In genomic region chr19:38362076-38362945, GRCh38 we compare ENCODE assay signal across 8 cellular contexts. TPM values are rescaled to one million over a fixed set of nuclear protein-coding genes. Genes with fewer than 3 reads are reported as not detected.
DNase-seq lines count a peak whose midpoint lies in the region; ATAC-seq, FAIRE-seq and TF ChIP-seq lines count a peak whose summit lies in the region.

No MANE protein-coding gene starts in this region.

- H4K8ac ChIP-seq in H1 (ENCODE audit: extremely low read depth, insufficient read depth, low read length) = peak overlapping the region; percentile 85

- 4% methylated on average over 63 of the region's 68 CpGs; no CpG with 5 or more reads in 1 of the 2 experiments for WGBS in H1 (ENCODE audit: extremely low coverage in 1 of 2, insufficient coverage in 1 of 2, insufficient read length in 1 of 2, insufficient replicate concordance in 2 of 2, low coverage in 1 of 2, low lambda C conversion rate in 2 of 2, missing lambda C conversion rate in 1 of 2), 2 experiments
- 2 to 3% methylated on average over 50 to 52 of the region's 68 CpGs for WGBS in mesodermal cell (ENCODE audit: insufficient coverage in 2 of 2), 2 experiments

- peak overlapping the region in 3 of 4 experiments; percentile 26 to 42 (median 33); a peak in 3 of 7 replicates for H3K9ac ChIP-seq in H1 (replicated peaks in 1 of 4; ENCODE audit: extremely low read depth in 1 of 4, low read depth in 3 of 4, low read length in 3 of 4)

- H3K4me1 Mint-ChIP-seq in CD8-positive, alpha-beta memory T cell = peaks cover 8 to 22% (median 13%) of the 10 kb centered on the region in 3 donors
- H3K4me1 Mint-ChIP-seq in activated CD4-positive, alpha-beta memory T cell treated with anti-CD3 and anti-CD28 coated beads, Interleukin-2, amount 10 ng/mL, durations not matched to agents 7 days and 5 days = peaks cover 19% of the 10 kb centered on the region

- H3K23ac ChIP-seq in H1 (ENCODE audit: insufficient read length) = no peak overlapping the region

- no peak overlapping the region for H3K14ac ChIP-seq in H1 (ENCODE audit: insufficient read length)

- H3K79me2 ChIP-seq in H1 (ENCODE audit: control insufficient read depth in 1 of 2, insufficient read depth in 2 of 2, low read length in 2 of 2) = no peaks in the 10 kb centered on the region

- peak overlapping the region; percentile 79 for H2BK120ac ChIP-seq in H1 (replicated peaks; ENCODE audit: low read depth, low read length)

- ATAC-seq in GM21786 (IDR thresholded peaks at IDR 0.05; ENCODE audit: unreplicated experiment) = no peak

- no peak overlapping the region for H2AFZ ChIP-seq in H1 (ENCODE audit: low read length)

- H3K36me3 Mint-ChIP-seq in CD8-positive, alpha-beta memory T cell = no peaks in the 10 kb centered on the region
- no peaks in the 10 kb centered on the region for H3K36me3 Mint-ChIP-seq in activated CD4-positive, alpha-beta memory T cell treated with anti-CD3 and anti-CD28 coated beads, Interleukin-2, amount 10 ng/mL, durations not matched to agents 7 days and 5 days (ENCODE audit: low read depth)

- FAIRE-seq in H1 (lab: Jason Lieb, UNC) = peak; percentile 39

- H2BK12ac ChIP-seq in H1 (ENCODE audit: low read depth, low read length) = peak overlapping the region; percentile 29; the same call in 1 of the 2 replicates

- H4K20me1 ChIP-seq in H1 (replicated peaks in 1 of 2; ENCODE audit: control insufficient read depth in 1 of 2, insufficient read depth in 2 of 2, low read length in 2 of 2) = peaks cover 0 to 2% of the 10 kb centered on the region in 2 experiments

- no peak for TF ChIP-seq EP300 in H1 (IDR thresholded peaks at IDR 0.05; ENCODE audit: borderline replicate concordance in 1 of 2, low read depth in 2 of 2, low read length in 2 of 2)

- H3K27ac ChIP-seq in CD8-positive, alpha-beta memory T cell (ENCODE audit: low read depth, low read length) = no peak overlapping the region
- H3K27ac ChIP-seq in HEK293 (ENCODE audit: extremely low read depth, low read depth, low read length) (peak overlapping the region; percentile 58), H1 (ENCODE audit: low read depth, low read length) (no peak overlapping the region; the same call in 1 of the 2 replicates), mesodermal cell (ENCODE audit: low read depth, low read length, severe bottlenecking) (no peak overlapping the region)

- H3K4me2 ChIP-seq in H1 (ENCODE audit: insufficient read depth in 1 of 2, low read depth in 2 of 2, low read length in 2 of 2) = peak overlapping the region; percentile 71 to 76

- H2AK5ac ChIP-seq in H1 (ENCODE audit: low read depth, low read length) = no peak overlapping the region

- H4K91ac ChIP-seq in H1 (replicated peaks; ENCODE audit: insufficient read length, low read length) = no peak overlapping the region

- H2BK20ac ChIP-seq in H1 (ENCODE audit: low read length) = no peak overlapping the region

- peak overlapping the region; percentile 95; the same call in 1 of the 2 replicates for H3K18ac ChIP-seq in H1 (ENCODE audit: extremely low read depth, low read length)

- no peaks in the 10 kb centered on the region for H3K9me3 ChIP-seq in CD8-positive, alpha-beta memory T cell (ENCODE audit: low read length)
- no peaks in the 10 kb centered on the region for H3K9me3 ChIP-seq in HEK293 (ENCODE audit: control insufficient read depth, insufficient read depth, low read depth, low read length)
- peaks cover 3 to 9% of the 10 kb centered on the region in 2 experiments; a peak in 2 of 4 replicates for H3K9me3 ChIP-seq in H1 (ENCODE audit: insufficient read depth in 2 of 2, low read depth in 1 of 2, low read length in 1 of 2)
- H3K9me3 ChIP-seq in mesodermal cell (ENCODE audit: control insufficient read depth, low read length) = no peaks in the 10 kb centered on the region

- no peaks in the 10 kb centered on the region for H3K79me1 ChIP-seq in H1 (ENCODE audit: low read depth, low read length)

- no peaks in the 10 kb centered on the region for H3K9me3 Mint-ChIP-seq in CD8-positive, alpha-beta memory T cell
- no peaks in the 10 kb centered on the region for H3K9me3 Mint-ChIP-seq in activated CD4-positive, alpha-beta memory T cell treated with anti-CD3 and anti-CD28 coated beads, Interleukin-2, amount 10 ng/mL, durations not matched to agents 7 days and 5 days

- H3K27ac Mint-ChIP-seq in CD8-positive, alpha-beta memory T cell = peak overlapping the region in 4 of 8 donors; percentile 10 to 82 (median 36)
- peak overlapping the region; percentile 80 for H3K27ac Mint-ChIP-seq in activated CD4-positive, alpha-beta memory T cell treated with anti-CD3 and anti-CD28 coated beads, Interleukin-2, amount 10 ng/mL, durations not matched to agents 7 days and 5 days

- H3K27me3 Mint-ChIP-seq in CD8-positive, alpha-beta memory T cell = peaks cover 5 to 7% of the 10 kb centered on the region in 2 donors
- peaks cover 35% of the 10 kb centered on the region for H3K27me3 Mint-ChIP-seq in activated CD4-positive, alpha-beta memory T cell treated with anti-CD3 and anti-CD28 coated beads, Interleukin-2, amount 10 ng/mL, durations not matched to agents 7 days and 5 days

- CTCF ChIA-PET in CD8-positive, alpha-beta memory T cell (lab: Charles Lee) = interaction anchor here (2.0 kb wide), 1 partner anchor 27 kb away, joined by 7 read pairs; the partner anchor contains the start of gene CATSPERG
- CTCF ChIA-PET in HEK293 (lab: Yijun Ruan, JAX) = interaction anchor here (0.6 to 1.4 kb wide), 8 partner anchors 12 to 1855 kb away, joined by 3 to 5 read pairs (median 4); partner anchors contain the start of genes CATSPERG, FAM98C and PSMD8
- CTCF ChIA-PET in activated CD4-positive, alpha-beta memory T cell treated with anti-CD3 and anti-CD28 coated beads, Interleukin-2, amount 10 ng/mL, durations not matched to agents 7 days and 5 days (lab: Charles Lee) = interaction anchor here (0.7 to 1.1 kb wide), 2 partner anchors 26 to 1202 kb away, joined by 4 read pairs; partner anchors contain the start of gene CATSPERG
- CTCF ChIA-PET in H1 (lab: Charles Lee; ENCODE audit: partially characterized antibody) = interaction anchor here (0.6 to 2.4 kb wide), 6 partner anchors 11 to 126 kb away, joined by 3 to 14 read pairs (median 4); partner anchors contain the start of gene C19orf33

- peak overlapping the region; percentile 66 for H3K4me3 ChIP-seq in CD8-positive, alpha-beta memory T cell (ENCODE audit: low read length)
- H3K4me3 ChIP-seq in HEK293 (ENCODE audit: low read depth, low read length) = peak overlapping the region; percentile 55
- peak overlapping the region; percentile 56 to 70 (median 60) for H3K4me3 ChIP-seq in H1 (ENCODE audit: extremely low read depth in 1 of 4, insufficient read depth in 2 of 4, low read depth in 3 of 4, low read length in 4 of 4)
- peak overlapping the region; percentile 63 for H3K4me3 ChIP-seq in mesodermal cell (ENCODE audit: extremely low read depth, insufficient read depth, low read length, poor library complexity, severe bottlenecking)

- H3K56ac ChIP-seq in H1 (replicated peaks; ENCODE audit: insufficient read length, low read depth, low read length) = peak overlapping the region; percentile 46

- TF ChIP-seq POLR2A in H1 (IDR thresholded peaks at IDR 0.05; ENCODE audit: control extremely low read depth in 1 of 2, low read depth in 2 of 2, low read length in 2 of 2) = peak in 1 of 2 experiments; percentile 62; a peak in 2 of 3 replicates

- H3K4me3 Mint-ChIP-seq in CD8-positive, alpha-beta memory T cell = peak overlapping the region; percentile 69 to 93 (median 84)
- H3K4me3 Mint-ChIP-seq in activated CD4-positive, alpha-beta memory T cell treated with anti-CD3 and anti-CD28 coated beads, Interleukin-2, amount 10 ng/mL, durations not matched to agents 7 days and 5 days = peak overlapping the region; percentile 84

- TF ChIP-seq CTCF in HEK293 (tag by site-specific recombination; IDR thresholded peaks at IDR 0.05) (no peak; the same call in 1 of the 2 replicates), H1 (IDR thresholded peaks at IDR 0.05; ENCODE audit: control extremely low read depth in 1 of 3, insufficient read depth in 1 of 3, low read depth in 1 of 3, low read length in 3 of 3) (no peak)

- H2BK15ac ChIP-seq in H1 (ENCODE audit: low read length) = no peak overlapping the region

- peak overlapping the region; percentile 92 for H4K5ac ChIP-seq in H1 (ENCODE audit: insufficient read length, low read depth, low read length)

- peaks cover 8% of the 10 kb centered on the region; the same call in 1 of the 2 replicates for H3K23me2 ChIP-seq in H1 (ENCODE audit: low read depth, low read length)

- peak overlapping the region; percentile 89 for H2BK5ac ChIP-seq in H1 (ENCODE audit: low read depth, low read length)

- H3K4me1 ChIP-seq in CD8-positive, alpha-beta memory T cell (ENCODE audit: insufficient read depth, low read length) = peaks cover 12% of the 10 kb centered on the region
- H3K4me1 ChIP-seq in HEK293 (ENCODE audit: control insufficient read depth, insufficient read depth, low read length) = peaks cover 10% of the 10 kb centered on the region
- peaks cover 0 to 5% (median 2%) of the 10 kb centered on the region in 4 experiments; a peak in 3 of 7 replicates for H3K4me1 ChIP-seq in H1 (replicated peaks in 1 of 4; ENCODE audit: control insufficient read depth in 3 of 4, insufficient read depth in 4 of 4, low read length in 3 of 4)
- H3K4me1 ChIP-seq in mesodermal cell (ENCODE audit: control insufficient read depth, insufficient read depth, low read length, poor library complexity, severe bottlenecking) = no peaks in the 10 kb centered on the region

- no peaks in the 10 kb centered on the region for H3K36me3 ChIP-seq in CD8-positive, alpha-beta memory T cell (ENCODE audit: insufficient read depth, low read length)
- H3K36me3 ChIP-seq in HEK293 (ENCODE audit: control insufficient read depth in 2 of 2, insufficient read depth in 1 of 2, low read length in 2 of 2) = no peaks in the 10 kb centered on the region; a peak in 1 of 3 replicates
- H3K36me3 ChIP-seq in H1 (ENCODE audit: control insufficient read depth in 2 of 4, insufficient read depth in 4 of 4, low read length in 3 of 4) = no peaks in the 10 kb centered on the region
- H3K36me3 ChIP-seq in mesodermal cell (ENCODE audit: control insufficient read depth, insufficient read depth, low read length) = no peaks in the 10 kb centered on the region

- H3K27me3 ChIP-seq in CD8-positive, alpha-beta memory T cell (ENCODE audit: insufficient read depth, low read length, poor library complexity, severe bottlenecking) = no peaks in the 10 kb centered on the region
- peaks cover 4 to 25% (median 19%) of the 10 kb centered on the region in 4 experiments for H3K27me3 ChIP-seq in H1 (replicated peaks in 1 of 4; ENCODE audit: control insufficient read depth in 3 of 4, extremely low read depth in 1 of 4, insufficient read depth in 3 of 4, low read length in 3 of 4)

- H3K4ac ChIP-seq in H1 (replicated peaks; ENCODE audit: insufficient read length, low read depth, low read length) = no peak overlapping the region

- TF ChIP-seq RAD21 in H1 (IDR thresholded peaks at IDR 0.05 in 1 of 2, conservative IDR thresholded peaks at IDR 0.05 in 1 of 2; ENCODE audit: low read depth in 2 of 2, low read length in 2 of 2) = no peak

- peak; percentile 43 to 76 (median 50) for DNase-seq in CD8-positive, alpha-beta memory T cell
- DNase-seq in NCI-H524 (lab: John Stamatoyannopoulos, UW) (peak; percentile 44 to 74), H1 (ENCODE audit: low read depth in 1 of 2, low spot score in 2 of 2) (peak; percentile 71 to 99)
- DNase-seq in activated CD4-positive, alpha-beta memory T cell treated with anti-CD3 and anti-CD28 coated beads, Interleukin-2, amount 10 ng/mL, durations not matched to agents 7 days and 5 days = peak; percentile 93
- peak; percentile 77 to 91 for DNase-seq in stimulated activated CD8-positive, alpha-beta memory T cell treated with anti-CD3 and anti-CD28 coated beads, Interleukin-2, amount 100 ng/mL, for 48 hours (ENCODE audit: low read depth in 2 of 2)

- POLR2A ChIA-PET in CD8-positive, alpha-beta memory T cell (lab: Charles Lee) = interaction anchor here (1.0 to 2.3 kb wide), 4 partner anchors 11 to 34 kb away, joined by 3 to 11 read pairs (median 6); partner anchors contain the start of genes GGN and PSMD8
- POLR2A ChIA-PET in HEK293 (lab: Yijun Ruan, JAX) (interaction anchor here (0.6 to 2.8 kb wide), 15 partner anchors 9 to 1040 kb away, joined by 3 to 49 read pairs (median 5); partner anchors contain the start of genes EIF3K, FAM98C, GGN and KCNK6), H1 (lab: Charles Lee; ENCODE audit: partially characterized antibody) (interaction anchor here (0.7 to 2.8 kb wide), 8 partner anchors 10 to 58 kb away, joined by 3 to 9 read pairs (median 4); partner anchors contain the start of genes C19orf33 and PSMD8)
- POLR2A ChIA-PET in activated CD4-positive, alpha-beta memory T cell treated with anti-CD3 and anti-CD28 coated beads, Interleukin-2, amount 10 ng/mL, durations not matched to agents 7 days and 5 days (lab: Charles Lee) = interaction anchor here (1.2 to 2.0 kb wide), 4 partner anchors 12 to 34 kb away, joined by 3 to 17 read pairs (median 6); partner anchors contain the start of genes CATSPERG, GGN and PSMD8

RNA-seq across cellular contexts. Expression of gene PSMD8, which starts 12.1 kb away (rescaled TPM):
- 100 to 1,000 TPM; 256 to 267 TPM for total RNA-seq in CD8-positive, alpha-beta memory T cell
- polyA plus RNA-seq in CD8-positive, alpha-beta memory T cell = 180 TPM
- 100 to 1,000 TPM; 167 to 178 TPM for total RNA-seq in activated CD4-positive, alpha-beta memory T cell treated with anti-CD3 and anti-CD28 coated beads, Interleukin-2, amount 10 ng/mL, durations not matched to agents 7 days and 5 days
- total RNA-seq in H1 (2021; fragmentation: NEBNext Ultra II Directional; extraction: Animal tissue kit (Norgen Biotek cat#: 25700)) = 170 and 183 TPM in 2 replicates
- polyA plus RNA-seq in H1 (2011; rRNA removed) = 410 and 486 TPM in 2 replicates
- 380 TPM for polyA plus RNA-seq in H1 (2011; cell fraction: cytosol; rRNA removed)
- polyA plus RNA-seq in H1 (2011; cell fraction: nucleus; rRNA removed) = 266 TPM
- 152 to 242 TPM (median 222 TPM) in 4 replicates for polyA plus RNA-seq in H1 (2012, experiment 1 of 2)
- polyA plus RNA-seq in H1 (2012, experiment 2 of 2) = 239 TPM
- 138 TPM for polyA plus RNA-seq in H1 (2013, experiment 1 of 2)
- polyA plus RNA-seq in H1 (2013, experiment 2 of 2) = 143 TPM
- polyA minus RNA-seq in H1 (2011; rRNA and poly(A)+ RNA removed) = 235 and 279 TPM in 2 replicates
- 103 TPM for polyA minus RNA-seq in H1 (2011; cell fraction: cytosol; rRNA and poly(A)+ RNA removed)
- 69.3 TPM for polyA minus RNA-seq in H1 (2011; cell fraction: nucleus; rRNA and poly(A)+ RNA removed)
- polyA plus RNA-seq in mesodermal cell (2013, experiment 1 of 2) = 304 TPM
- polyA plus RNA-seq in mesodermal cell (2013, experiment 2 of 2) = 265 TPM

RNA-seq across cellular contexts. Expression of gene GGN, which starts 25.5 kb away (rescaled TPM):
- total RNA-seq in CD8-positive, alpha-beta memory T cell = under 1 TPM in 1 of 2 experiments, not detected in 1; 0.15 TPM
- polyA plus RNA-seq in CD8-positive, alpha-beta memory T cell = not detected
- total RNA-seq in activated CD4-positive, alpha-beta memory T cell treated with anti-CD3 and anti-CD28 coated beads, Interleukin-2, amount 10 ng/mL, durations not matched to agents 7 days and 5 days = under 1 TPM; 0.28 to 0.40 TPM
- total RNA-seq in H1 (2021; fragmentation: NEBNext Ultra II Directional; extraction: Animal tissue kit (Norgen Biotek cat#: 25700)) = 1.2 and 2.7 TPM in 2 replicates
- 0.47 and 0.69 TPM in 2 replicates for polyA plus RNA-seq in H1 (2011; rRNA removed)
- 0.44 TPM for polyA plus RNA-seq in H1 (2011; cell fraction: cytosol; rRNA removed)
- polyA plus RNA-seq in H1 (2011; cell fraction: nucleus; rRNA removed) = 1.5 TPM
- polyA plus RNA-seq in H1 (2012, experiment 1 of 2) = 0.79 to 1.6 TPM (median 1.0 TPM) in 4 replicates
- 0.25 TPM for polyA plus RNA-seq in H1 (2012, experiment 2 of 2)
- polyA plus RNA-seq in H1 (2013, experiment 1 of 2) = 1.4 TPM
- 0.77 TPM for polyA plus RNA-seq in H1 (2013, experiment 2 of 2)
- 0.06 TPM in 1 of 2 replicates, not detected in the other for polyA minus RNA-seq in H1 (2011; rRNA and poly(A)+ RNA removed)
- not detected for polyA minus RNA-seq in H1 (2011; cell fraction: cytosol; rRNA and poly(A)+ RNA removed)
- polyA minus RNA-seq in H1 (2011; cell fraction: nucleus; rRNA and poly(A)+ RNA removed) = 1.00 TPM
- polyA plus RNA-seq in mesodermal cell (2013, experiment 1 of 2) = 1.1 TPM
- 3.5 TPM for polyA plus RNA-seq in mesodermal cell (2013, experiment 2 of 2)

RNA-seq across cellular contexts. Expression of gene SPRED3, which starts 26.2 kb away (rescaled TPM):
- total RNA-seq in CD8-positive, alpha-beta memory T cell = under 1 TPM; 0.33 to 0.66 TPM
- polyA plus RNA-seq in CD8-positive, alpha-beta memory T cell = not detected
- 1 to 10 TPM; 2.1 to 3.8 TPM for total RNA-seq in activated CD4-positive, alpha-beta memory T cell treated with anti-CD3 and anti-CD28 coated beads, Interleukin-2, amount 10 ng/mL, durations not matched to agents 7 days and 5 days
- total RNA-seq in H1 (2021; fragmentation: NEBNext Ultra II Directional; extraction: Animal tissue kit (Norgen Biotek cat#: 25700)) = 7.1 and 8.1 TPM in 2 replicates
- polyA plus RNA-seq in H1 (2011; rRNA removed) = 10.3 and 13.5 TPM in 2 replicates
- polyA plus RNA-seq in H1 (2011; cell fraction: cytosol; rRNA removed) = 9.5 TPM
- polyA plus RNA-seq in H1 (2011; cell fraction: nucleus; rRNA removed) = 28.3 TPM
- 8.0 to 11.4 TPM (median 9.0 TPM) in 4 replicates for polyA plus RNA-seq in H1 (2012, experiment 1 of 2)
- polyA plus RNA-seq in H1 (2012, experiment 2 of 2) = 4.8 TPM
- 6.6 TPM for polyA plus RNA-seq in H1 (2013, experiment 1 of 2)
- polyA plus RNA-seq in H1 (2013, experiment 2 of 2) = 6.1 TPM
- polyA minus RNA-seq in H1 (2011; rRNA and poly(A)+ RNA removed) = 3.8 and 5.4 TPM in 2 replicates
- 3.0 TPM for polyA minus RNA-seq in H1 (2011; cell fraction: cytosol; rRNA and poly(A)+ RNA removed)
- polyA minus RNA-seq in H1 (2011; cell fraction: nucleus; rRNA and poly(A)+ RNA removed) = 16.1 TPM
- 11.1 TPM for polyA plus RNA-seq in mesodermal cell (2013, experiment 1 of 2)
- polyA plus RNA-seq in mesodermal cell (2013, experiment 2 of 2) = 7.9 TPM

RNA-seq across cellular contexts. Expression of gene CATSPERG, which starts 26.7 kb away (rescaled TPM):
- 1 to 10 TPM; 4.3 to 4.6 TPM for total RNA-seq in CD8-positive, alpha-beta memory T cell
- polyA plus RNA-seq in CD8-positive, alpha-beta memory T cell = 0.94 TPM
- 1 to 10 TPM; 5.3 to 5.7 TPM for total RNA-seq in activated CD4-positive, alpha-beta memory T cell treated with anti-CD3 and anti-CD28 coated beads, Interleukin-2, amount 10 ng/mL, durations not matched to agents 7 days and 5 days
- total RNA-seq in H1 (2021; fragmentation: NEBNext Ultra II Directional; extraction: Animal tissue kit (Norgen Biotek cat#: 25700)) = 2.8 and 3.1 TPM in 2 replicates
- polyA plus RNA-seq in H1 (2011; rRNA removed) = 1.4 and 2.6 TPM in 2 replicates
- 1.9 TPM for polyA plus RNA-seq in H1 (2011; cell fraction: cytosol; rRNA removed)
- polyA plus RNA-seq in H1 (2011; cell fraction: nucleus; rRNA removed) = 5.8 TPM
- 0.83 to 2.1 TPM (median 1.4 TPM) in 4 replicates for polyA plus RNA-seq in H1 (2012, experiment 1 of 2)
- polyA plus RNA-seq in H1 (2012, experiment 2 of 2) = 0.98 TPM
- polyA plus RNA-seq in H1 (2013, experiment 1 of 2) = 0.79 TPM
- 0.68 TPM for polyA plus RNA-seq in H1 (2013, experiment 2 of 2)
- 3.8 and 4.3 TPM in 2 replicates for polyA minus RNA-seq in H1 (2011; rRNA and poly(A)+ RNA removed)
- 1.5 TPM for polyA minus RNA-seq in H1 (2011; cell fraction: cytosol; rRNA and poly(A)+ RNA removed)
- 8.6 TPM for polyA minus RNA-seq in H1 (2011; cell fraction: nucleus; rRNA and poly(A)+ RNA removed)
- polyA plus RNA-seq in mesodermal cell (2013, experiment 1 of 2) = 1.8 TPM
- 0.96 TPM for polyA plus RNA-seq in mesodermal cell (2013, experiment 2 of 2)

RNA-seq across cellular contexts. Expression of gene FAM98C, which starts 40.6 kb away (rescaled TPM):
- 10 to 100 TPM; 17.8 to 25.2 TPM for total RNA-seq in CD8-positive, alpha-beta memory T cell
- 16.8 TPM for polyA plus RNA-seq in CD8-positive, alpha-beta memory T cell
- 10 to 100 TPM; 34.7 to 36.5 TPM for total RNA-seq in activated CD4-positive, alpha-beta memory T cell treated with anti-CD3 and anti-CD28 coated beads, Interleukin-2, amount 10 ng/mL, durations not matched to agents 7 days and 5 days
- total RNA-seq in H1 (2021; fragmentation: NEBNext Ultra II Directional; extraction: Animal tissue kit (Norgen Biotek cat#: 25700)) = 4.6 and 6.1 TPM in 2 replicates
- polyA plus RNA-seq in H1 (2011; rRNA removed) = 9.4 and 12.3 TPM in 2 replicates
- polyA plus RNA-seq in H1 (2011; cell fraction: cytosol; rRNA removed) = 12.2 TPM
- 24.9 TPM for polyA plus RNA-seq in H1 (2011; cell fraction: nucleus; rRNA removed)
- polyA plus RNA-seq in H1 (2012, experiment 1 of 2) = 5.2 to 9.0 TPM (median 6.8 TPM) in 4 replicates
- 20.7 TPM for polyA plus RNA-seq in H1 (2012, experiment 2 of 2)
- 3.9 TPM for polyA plus RNA-seq in H1 (2013, experiment 1 of 2)
- 4.0 TPM for polyA plus RNA-seq in H1 (2013, experiment 2 of 2)
- polyA minus RNA-seq in H1 (2011; rRNA and poly(A)+ RNA removed) = 1.7 TPM in 2 replicates
- 3.9 TPM for polyA minus RNA-seq in H1 (2011; cell fraction: cytosol; rRNA and poly(A)+ RNA removed)
- 6.6 TPM for polyA minus RNA-seq in H1 (2011; cell fraction: nucleus; rRNA and poly(A)+ RNA removed)
- polyA plus RNA-seq in mesodermal cell (2013, experiment 1 of 2) = 9.7 TPM
- 4.5 TPM for polyA plus RNA-seq in mesodermal cell (2013, experiment 2 of 2)
